Comparison of ENCODE assay signal across 23 cellular contexts in genomic region chr10:22247636-22248035, GRCh38. TPM values are rescaled to one million over a fixed set of nuclear protein-coding genes. Genes with fewer than 3 reads are reported as not detected.
A peak's percentile ranks its signal among the peaks of the same experiment; 100 is the strongest.
DNase-seq lines count a peak whose midpoint lies in the region; ATAC-seq and TF ChIP-seq lines count a peak whose summit lies in the region.
"Had no signal": no experiment of that assay in that cellular context is flagged by ENCODE, and none has a peak within 500 bp of the region (broad histone marks: within the 10 kb centered on the region; RNA-seq: fewer than 3 reads in every experiment).

No MANE protein-coding gene starts in this region.

- H3K4me3 ChIP-seq in Loucy (ENCODE audit: low read length, poor library complexity, severe bottlenecking) = peak overlapping the region; percentile 38
- no peak overlapping the region for H3K4me3 ChIP-seq in skeletal muscle satellite cell (ENCODE audit: low read length)
- H3K4me3 ChIP-seq: body of pancreas, esophagus squamous epithelium, GM23338, heart left ventricle, sigmoid colon, tibial nerve had no signal

- H3K4me1 Mint-ChIP-seq in activated naive CD4-positive, alpha-beta T cell treated with anti-CD3 and anti-CD28 coated beads, Interleukin-2, amount 50 U/mL, for 24 hours = peaks cover 67% of the 10 kb centered on the region

- H2AFZ ChIP-seq in Loucy (ENCODE audit: low read length) = peak overlapping the region; percentile 62; the same call in 1 of the 2 replicates
- H2AFZ ChIP-seq: GM23338 had no signal

- H3K27me3 Mint-ChIP-seq in activated naive CD4-positive, alpha-beta T cell treated with anti-CD3 and anti-CD28 coated beads, Interleukin-2, amount 50 U/mL, for 24 hours = peaks cover 1% of the 10 kb centered on the region

- H3K4me2 ChIP-seq in Loucy (ENCODE audit: low read depth, low read length, poor library complexity, severe bottlenecking) (peak overlapping the region; percentile 60), skeletal muscle satellite cell (ENCODE audit: low read length) (peak overlapping the region; percentile 47)
- H3K4me2 ChIP-seq: GM23338 had no signal

- peaks cover 6% of the 10 kb centered on the region for H3K36me3 Mint-ChIP-seq in activated naive CD4-positive, alpha-beta T cell treated with anti-CD3 and anti-CD28 coated beads, Interleukin-2, amount 50 U/mL, for 24 hours

- peaks cover 6% of the 10 kb centered on the region; the same call in 1 of the 2 replicates for H3F3A ChIP-seq in Loucy (ENCODE audit: low read depth)

- H3K36me3 ChIP-seq in Loucy (ENCODE audit: insufficient read depth, low read length) (no peaks in the 10 kb centered on the region), skeletal muscle satellite cell (ENCODE audit: insufficient read depth, low read length) (no peaks in the 10 kb centered on the region)
- H3K36me3 ChIP-seq: esophagus squamous epithelium, sigmoid colon, tibial nerve had no signal

- H3K27me3 ChIP-seq in Loucy (ENCODE audit: insufficient read depth, low read length, poor library complexity, severe bottlenecking) (no peaks in the 10 kb centered on the region), skeletal muscle satellite cell (ENCODE audit: control insufficient read depth, insufficient read depth, low read length) (no peaks in the 10 kb centered on the region)
- H3K27me3 ChIP-seq: heart left ventricle, sigmoid colon, tibial nerve had no signal

- DNase-seq in activated naive CD4-positive, alpha-beta T cell treated with anti-CD3 and anti-CD28 coated beads, Interleukin-2, amount 50 U/mL, for 16 hours = no peak
- DNase-seq in amniotic epithelial cell (ENCODE audit: low read depth) (peak; percentile 9), erythroblast (lab: John Stamatoyannopoulos, UW) (no peak), NCI-H1417 (lab: John Stamatoyannopoulos, UW) (no peak)
- DNase-seq: body of pancreas, esophagus squamous epithelium, heart left ventricle, midbrain, NCI-H1694, NCI-H345, occipital lobe, SHP77, sigmoid colon, T-helper 9 cell had no signal

- peaks cover 4% of the 10 kb centered on the region for H3K9me3 Mint-ChIP-seq in activated naive CD4-positive, alpha-beta T cell treated with anti-CD3 and anti-CD28 coated beads, Interleukin-2, amount 50 U/mL, for 24 hours
- H3K9me3 Mint-ChIP-seq: GM23338 had no signal

- no peak for TF ChIP-seq CTCF in Loucy (conservative IDR thresholded peaks at IDR 0.05; ENCODE audit: low read length)

- H3K9me3 ChIP-seq in Loucy (ENCODE audit: insufficient read depth, low read depth, low read length) (no peaks in the 10 kb centered on the region), skeletal muscle satellite cell (replicated peaks; ENCODE audit: low read length) (no peaks in the 10 kb centered on the region)
- H3K9me3 ChIP-seq: body of pancreas, esophagus squamous epithelium, heart left ventricle, sigmoid colon, tibial nerve had no signal

- ATAC-seq in HG03025 (IDR thresholded peaks at IDR 0.05; ENCODE audit: low FRiP score, unreplicated experiment) = no peak
- ATAC-seq: body of pancreas, GM23338 had no signal

- H3K27ac Mint-ChIP-seq in activated naive CD4-positive, alpha-beta T cell treated with anti-CD3 and anti-CD28 coated beads, Interleukin-2, amount 50 U/mL, for 24 hours = peak overlapping the region; percentile 99
- H3K27ac Mint-ChIP-seq: GM23338 had no signal

- H3K79me2 ChIP-seq in Loucy (ENCODE audit: insufficient read depth, low read length) = peaks cover 41% of the 10 kb centered on the region

- no peak for TF ChIP-seq POLR2A in erythroblast (IDR thresholded peaks at IDR 0.05; ENCODE audit: low read length)

- no peaks in the 10 kb centered on the region for H4K20me1 ChIP-seq in Loucy (ENCODE audit: insufficient read depth, low read length, poor library complexity, severe bottlenecking)

- peak overlapping the region; percentile 83 for H3K4me3 Mint-ChIP-seq in activated naive CD4-positive, alpha-beta T cell treated with anti-CD3 and anti-CD28 coated beads, Interleukin-2, amount 50 U/mL, for 24 hours
- H3K4me3 Mint-ChIP-seq: GM23338 had no signal

- no peaks in the 10 kb centered on the region for H3K9me2 ChIP-seq in Loucy (replicated peaks; ENCODE audit: low read depth, low read length)

- H3K4me1 ChIP-seq in Loucy (ENCODE audit: insufficient read depth, low read length, poor library complexity, severe bottlenecking) = peaks cover 36% of the 10 kb centered on the region
- peaks cover 25% of the 10 kb centered on the region for H3K4me1 ChIP-seq in skeletal muscle satellite cell (ENCODE audit: control insufficient read depth, insufficient read depth, low read length)

- H3K9ac ChIP-seq in Loucy (ENCODE audit: low read depth, low read length, poor library complexity, severe bottlenecking) (peak overlapping the region; percentile 97), skeletal muscle satellite cell (ENCODE audit: low read depth, low read length) (peak overlapping the region; percentile 60)

RNA-seq across cellular contexts. Expression of gene EBLN1, which starts 29.8 kb away (rescaled TPM):
- total RNA-seq in skeletal muscle satellite cell (2012; rRNA removed) = not detected in 2 replicates
- total RNA-seq: body of pancreas, dermis microvascular lymphatic vessel endothelial cell, esophagus squamous epithelium, GM23338, heart left ventricle, HT-29, kidney epithelial cell, occipital lobe, sigmoid colon, tibial nerve had no signal
